In genomic region chr1:154859786-154860153, GRCh38 we compare ENCODE assay signal across 9 cellular contexts. TPM values are rescaled to one million over a fixed set of nuclear protein-coding genes. Genes with fewer than 3 reads are reported as not detected.
DNase-seq lines count a peak whose midpoint lies in the region; ATAC-seq, FAIRE-seq and TF ChIP-seq lines count a peak whose summit lies in the region.
"Had no signal": no experiment of that assay in that cellular context is flagged by ENCODE, and none has a peak within 500 bp of the region (broad histone marks: within the 10 kb centered on the region; RNA-seq: fewer than 3 reads in every experiment).

No MANE protein-coding gene starts in this region.

- H3K9ac ChIP-seq in HepG2 (ENCODE audit: insufficient read depth, low read depth, low read length), result no peak overlapping the region

- BruUV-seq in HepG2 (replicated peaks; lab: Mats Ljungman, UMichigan), result no TSS peak

- in situ Hi-C loops in HepG2 (cut with HindIII; ENCODE audit: extremely low pct_ligation_motif_present, low pct_unique_long_range_greater_than_20kb), result no loop called here

- no peaks in the 10 kb centered on the region for H4K20me1 ChIP-seq in HepG2 (ENCODE audit: insufficient read depth, low read length)

- peak in 1 of 4 donors; percentile 30 for TF ChIP-seq POLR2A in esophagus squamous epithelium (IDR thresholded peaks at IDR 0.05)
- no peak for TF ChIP-seq POLR2A in HepG2 (IDR thresholded peaks at IDR 0.05; ENCODE audit: insufficient read depth in 1 of 2, low read depth in 2 of 2, low read length in 2 of 2)

- no peak for FAIRE-seq in HepG2 (lab: Jason Lieb, UNC)

- H3K9me3 ChIP-seq in lower lobe of right lung (no peaks in the 10 kb centered on the region), esophagus squamous epithelium (no peaks in the 10 kb centered on the region), HepG2 (ENCODE audit: low read length) (no peaks in the 10 kb centered on the region)

- H2AFZ ChIP-seq in HepG2 (ENCODE audit: low read length), result no peak overlapping the region

- H3K36me3 ChIP-seq in lower lobe of right lung, result no peaks in the 10 kb centered on the region
- no peaks in the 10 kb centered on the region for H3K36me3 ChIP-seq in esophagus squamous epithelium
- H3K36me3 ChIP-seq in HepG2 (replicated peaks in 1 of 2; ENCODE audit: control insufficient read depth in 1 of 2, insufficient read depth in 2 of 2, low read length in 2 of 2), result no peaks in the 10 kb centered on the region

- no peak for TF ChIP-seq CTCF in GM20000 (IDR thresholded peaks at IDR 0.05; ENCODE audit: extremely low read depth, missing control alignments)
- no peak for TF ChIP-seq CTCF in lower lobe of right lung (IDR thresholded peaks at IDR 0.05)
- no peak for TF ChIP-seq CTCF in esophagus squamous epithelium (IDR thresholded peaks at IDR 0.05)
- TF ChIP-seq CTCF in HepG2 (CRISPR knock-in tag; IDR thresholded peaks at IDR 0.05), result no peak

- peak; percentile 44 for DNase-seq in GM20000 (ENCODE audit: low spot score)
- DNase-seq in lower lobe of right lung, result peak; percentile 69
- no peak for DNase-seq in esophagus squamous epithelium (lab: John Stamatoyannopoulos, UW)
- no peak for DNase-seq in HepG2 (ENCODE audit: low spot score)
- DNase-seq in A172 (ENCODE audit: low spot score), result no peak
- no peak for DNase-seq in OCI-M2 (lab: John Stamatoyannopoulos, UW; ENCODE audit: unreplicated experiment)
- DNase-seq: amygdala had no signal

- intact Hi-C loops in lower lobe of right lung (cut with DNase I), result no loop called here
- intact Hi-C loops in esophagus squamous epithelium (cut with DNase I), result no loop called here
- intact Hi-C loops in HepG2 (cut with micrococcal nuclease; ENCODE audit: unreplicated experiment), result no loop called here

- H3K4me1 ChIP-seq in lower lobe of right lung (peaks cover 12% of the 10 kb centered on the region), esophagus squamous epithelium (no peaks in the 10 kb centered on the region), HepG2 (ENCODE audit: insufficient read depth, low read length) (peaks cover 11% of the 10 kb centered on the region; the same call in 1 of the 2 replicates)

- no peak overlapping the region for H3K4me2 ChIP-seq in HepG2 (ENCODE audit: low read depth, low read length)

- peak overlapping the region; percentile 71 for H3K27ac ChIP-seq in lower lobe of right lung
- H3K27ac ChIP-seq in esophagus squamous epithelium, result peak overlapping the region in 1 of 4 donors; percentile 49
- H3K27ac ChIP-seq in HepG2 (ENCODE audit: extremely low read length, insufficient read depth, low read length), result no peak overlapping the region

- peak; percentile 43 for ATAC-seq in GM18502 (IDR thresholded peaks at IDR 0.05; ENCODE audit: poor library complexity, unreplicated experiment)
- peak; percentile 39 for ATAC-seq in HG03159 (IDR thresholded peaks at IDR 0.05; ENCODE audit: unreplicated experiment)
- peak; percentile 83 to 89 for ATAC-seq in lower lobe of right lung
- ATAC-seq in HepG2, result no peak

- H3K27me3 ChIP-seq in lower lobe of right lung (ENCODE audit: low read depth), result no peaks in the 10 kb centered on the region
- H3K27me3 ChIP-seq in esophagus squamous epithelium, result peaks cover 0 to 18% (median 0%) of the 10 kb centered on the region in 4 donors
- H3K27me3 ChIP-seq in HepG2 (ENCODE audit: control insufficient read depth in 1 of 2, insufficient read depth in 2 of 2, low read length in 2 of 2), result peaks cover 5 to 54% of the 10 kb centered on the region in 2 experiments; a peak in 4 of 5 replicates

- POLR2A ChIA-PET in HepG2 (lab: Yijun Ruan, JAX), result no interaction called here

- TF ChIP-seq RAD21 in HepG2 (CRISPR knock-in tag; IDR thresholded peaks at IDR 0.05), result no peak

- WGBS in esophagus squamous epithelium, 2 donors, result 45 to 75% methylated on average over 2 of the region's 2 CpGs
- no CpG with 5 or more reads among the region's 2 CpGs for WGBS in HepG2 (ENCODE audit: low lambda C conversion rate)

- CTCF ChIA-PET in HepG2 (lab: Yijun Ruan, JAX; ENCODE audit: low intra/inter-chr PET ratio, low total read pairs), result no interaction called here

- no peaks in the 10 kb centered on the region for H3K79me2 ChIP-seq in HepG2 (ENCODE audit: insufficient read depth, low read length)

- H3K4me3 ChIP-seq in lower lobe of right lung, result no peak overlapping the region
- H3K4me3 ChIP-seq in esophagus squamous epithelium, result peak overlapping the region in 1 of 4 donors; percentile 29
- no peak overlapping the region for H3K4me3 ChIP-seq in HepG2 (replicated peaks in 1 of 3; ENCODE audit: insufficient read depth in 1 of 3, low read depth in 2 of 3, low read length in 3 of 3)

- no peak for TF ChIP-seq EP300 in HepG2 (IDR thresholded peaks at IDR 0.05; ENCODE audit: low read depth in 2 of 2, low read length in 2 of 2)
- TF ChIP-seq EP300 in HepG2 (CRISPR knock-in tag; IDR thresholded peaks at IDR 0.05; ENCODE audit: borderline replicate concordance), result no peak

TF ChIP-seq in HepG2, 621 proteins besides CTCF, POLR2A, EP300 and RAD21:
- TF ChIP-seq AKAP8 (CRISPR knock-in tag; IDR thresholded peaks at IDR 0.05) (no peak), ADNP (CRISPR knock-in tag; IDR thresholded peaks at IDR 0.05) (no peak), NONO (IDR thresholded peaks at IDR 0.05) (no peak), NONO (CRISPR knock-in tag; conservative IDR thresholded peaks at IDR 0.05) (no peak), STAT6 (CRISPR knock-in tag; IDR thresholded peaks at IDR 0.05; ENCODE audit: borderline replicate concordance) (no peak), HMGA1 (CRISPR knock-in tag; conservative IDR thresholded peaks at IDR 0.05) (no peak), ZNF614 (CRISPR knock-in tag; IDR thresholded peaks at IDR 0.05; ENCODE audit: borderline replicate concordance) (no peak), DDIT3 (CRISPR knock-in tag; IDR thresholded peaks at IDR 0.05) (no peak), RFXAP (CRISPR knock-in tag; IDR thresholded peaks at IDR 0.05; ENCODE audit: borderline replicate concordance) (no peak), ZSCAN29 (CRISPR knock-in tag; conservative IDR thresholded peaks at IDR 0.05) (no peak)
TF ChIP-seq in HepG2: peak in this region for 0.

RNA-seq across cellular contexts. Expression of gene KCNN3, which starts 10.3 kb away (rescaled TPM):
- total RNA-seq in lower lobe of right lung, result 4.4 TPM
- 1 to 10 TPM in 1 of 4 donors, under 1 TPM in 3; 0.08 to 1.7 (median 0.50) TPM for total RNA-seq in esophagus squamous epithelium
- not detected in 2 replicates for total RNA-seq in HepG2 (2016; rRNA removed; fragmentation: Illumina TruSeq; extraction: Trizol)
- not detected in 2 replicates for total RNA-seq in HepG2 (2016; cell fraction: cytosol; rRNA removed; fragmentation: Illumina TruSeq; extraction: Trizol; ENCODE audit: low read depth)
- total RNA-seq in HepG2 (2016; cell fraction: insoluble cytoplasmic fraction; rRNA removed; fragmentation: Illumina TruSeq; extraction: Trizol), result not detected in 2 replicates
- total RNA-seq in HepG2 (2016; cell fraction: membrane; rRNA removed; fragmentation: Illumina TruSeq; extraction: Trizol), result not detected in 2 replicates
- total RNA-seq in HepG2 (2016; cell fraction: nucleus; rRNA removed; fragmentation: Illumina TruSeq; extraction: Trizol), result not detected in 2 replicates
- 0.01 TPM in 1 of 2 replicates, not detected in the other for polyA plus RNA-seq in HepG2 (2011; rRNA removed)
- polyA plus RNA-seq in HepG2 (2011; cell fraction: cytosol; rRNA removed), result 0.04 TPM in 1 of 2 replicates, not detected in the other
- 0.03 TPM in 1 of 2 replicates, not detected in the other for polyA plus RNA-seq in HepG2 (2011; cell fraction: nucleus; rRNA removed)
- not detected in 2 replicates for polyA plus RNA-seq in HepG2 (2012)
- polyA plus RNA-seq in HepG2 (2016; cell fraction: cytosol; fragmentation: Illumina TruSeq; extraction: Trizol; ENCODE audit: low read depth), result not detected in 2 replicates
- not detected in 2 replicates for polyA plus RNA-seq in HepG2 (2016; cell fraction: insoluble cytoplasmic fraction; fragmentation: Illumina TruSeq; extraction: Trizol; ENCODE audit: low read depth)
- not detected in 2 replicates for polyA plus RNA-seq in HepG2 (2016; cell fraction: membrane; fragmentation: Illumina TruSeq; extraction: Trizol; ENCODE audit: low read depth)
- polyA plus RNA-seq in HepG2 (2016; cell fraction: nucleus; fragmentation: Illumina TruSeq; extraction: Trizol; ENCODE audit: insufficient read depth, low read depth), result not detected in 2 replicates
- not detected in 2 replicates for polyA minus RNA-seq in HepG2 (2011; rRNA and poly(A)+ RNA removed; ENCODE audit: low replicate concordance)
- not detected in 2 replicates for polyA minus RNA-seq in HepG2 (2011; cell fraction: cytosol; rRNA and poly(A)+ RNA removed)
- polyA minus RNA-seq in HepG2 (2011; cell fraction: nucleus; rRNA and poly(A)+ RNA removed), result not detected in 2 replicates
- 0.10 and 0.36 TPM in 2 replicates for total RNA-seq in A172 (2014; rRNA removed; shearing (Covaris generic))

Comparison
In these comparisons a context has a peak if more than half of its experiments do, and no peak if none do; other contexts are left out.
1. DNase-seq: peak in GM20000 (single experiment) and lower lobe of right lung (single experiment); none in esophagus squamous epithelium (single experiment), HepG2 (single experiment), A172 (single experiment) and OCI-M2 (single experiment).